ENCODE assay signal across 33 cellular contexts in genomic region chrX:29187264-29187663, GRCh38.
"Had no signal": no experiment of that assay in that cellular context is flagged by ENCODE, and none has a peak within 500 bp of the region (broad histone marks: within the 10 kb centered on the region; RNA-seq: fewer than 3 reads in every experiment).

No MANE protein-coding gene starts in this region.

- H3K27me3 ChIP-seq: MG63 had no signal

- H3K9ac ChIP-seq: KMS-11 had no signal

- H3K36me3 ChIP-seq: MG63 had no signal

- H3K4me3 ChIP-seq: MG63 had no signal

- H3K9me3 ChIP-seq: MG63 had no signal

- DNase-seq: Karpas-422, Kasumi-1, KG1, MG63, MM.1S, MV-4-11, NCI-H1048, NCI-H1092, NCI-H1092 treated with DMSO at 0.1 percent for 48 hours, NCI-H1105, NCI-H1105 treated with DMSO at 0.1 percent for 48 hours, NCI-H1417 treated with DMSO at 0.1 percent for 48 hours, NCI-H1436, NCI-H1436 treated with DMSO at 0.1 percent for 48 hours, NCI-H146, NCI-H1694, NCI-H1694 treated with DMSO at 0.1 percent for 48 hours, NCI-H187, NCI-H187 treated with DMSO at 0.1 percent for 48 hours, NCI-H1930, NCI-H2029, NCI-H2029 treated with DMSO at 0.1 percent for 48 hours, NCI-H2081, NCI-H2081 treated with DMSO at 0.1 percent for 48 hours, NCI-H2107, NCI-H2171, NCI-H2171 treated with DMSO at 0.1 percent for 48 hours, NCI-H2227 treated with DMSO at 0.1 percent for 48 hours, NCI-H226, NCI-H345, NCI-H446, NCI-H446 treated with DMSO at 0.1 percent for 48 hours had no signal

- H3K27ac ChIP-seq: KMS-11 had no signal

- H3K4me2 ChIP-seq: KMS-11 had no signal
